ENCODE assay signal across 13 cellular contexts in genomic region chr5:31995011-31995410, GRCh38.
A peak's percentile ranks its signal among the peaks of the same experiment; 100 is the strongest.
DNase-seq lines count a peak whose midpoint lies in the region; ATAC-seq, FAIRE-seq and TF ChIP-seq lines count a peak whose summit lies in the region.
"Had no signal": no experiment of that assay in that cellular context is flagged by ENCODE, and none has a peak within 500 bp of the region (broad histone marks: within the 10 kb centered on the region; RNA-seq: fewer than 3 reads in every experiment).

No MANE protein-coding gene starts in this region.

- intact Hi-C loops in pancreas (cut with DNase I), result no loop called here

- H3K4me3 ChIP-seq in pancreas, result no peak overlapping the region

- no peaks in the 10 kb centered on the region for H3K36me3 ChIP-seq in pancreas

- no peaks in the 10 kb centered on the region for H3K9me3 ChIP-seq in pancreas
- H3K9me3 ChIP-seq: SK-N-SH had no signal

- no peak for FAIRE-seq in pancreas (lab: Jason Lieb, UNC)

- no peak for DNase-seq in occipital lobe (lab: John Stamatoyannopoulos, UW)
- DNase-seq in putamen (ENCODE audit: low spot score), result no peak
- no peak for DNase-seq in pancreas
- DNase-seq: activated CD4-positive, alpha-beta T cell treated with anti-CD3 and anti-CD28 coated beads, Interleukin-2, amount 10 ng/mL, durations not matched to agents 24 days and 14 days; DMS53; NCI-H1105; SK-N-SH had no signal

- TF ChIP-seq POLR2A in GM18505 (IDR thresholded peaks at IDR 0.05; ENCODE audit: borderline replicate concordance, extremely low read depth, insufficient read depth, insufficient read length), result no peak

- no peak for TF ChIP-seq CTCF in pancreas (IDR thresholded peaks at IDR 0.05)

- no peaks in the 10 kb centered on the region for H3K4me1 ChIP-seq in pancreas

- no peaks in the 10 kb centered on the region for H3K27me3 ChIP-seq in pancreas

- H3K27ac ChIP-seq in pancreas, result no peak overlapping the region
- H3K27ac ChIP-seq: epithelial cell of prostate had no signal

- 55 to 63% methylated on average over 4 of the region's 4 CpGs for WGBS in pancreas, 2 donors

- ATAC-seq in GM18505 (IDR thresholded peaks at IDR 0.05; ENCODE audit: unreplicated experiment), result peak; percentile 46
- peak; percentile 83 for ATAC-seq in GM19467 (IDR thresholded peaks at IDR 0.05; ENCODE audit: unreplicated experiment)
- peak; percentile 54 for ATAC-seq in HG02885 (IDR thresholded peaks at IDR 0.05; ENCODE audit: poor library complexity, unreplicated experiment)
- peak; percentile 64 for ATAC-seq in HG03565 (IDR thresholded peaks at IDR 0.05; ENCODE audit: unreplicated experiment)
- no peak for ATAC-seq in GM19351 (IDR thresholded peaks at IDR 0.05; ENCODE audit: unreplicated experiment)
- no peak for ATAC-seq in pancreas

Comparison
In these comparisons a context has a peak if more than half of its experiments do, and no peak if none do; other contexts are left out.
1. ATAC-seq: peak in GM18505 (single experiment), GM19467 (single experiment), HG02885 (single experiment) and HG03565 (single experiment); none in GM19351 (single experiment) and pancreas (0 of 4).